9 cellular contexts compared by ENCODE assay signal in genomic region chr7:98399462-98399861, GRCh38.
DNase-seq lines count a peak whose midpoint lies in the region; ATAC-seq and TF ChIP-seq lines count a peak whose summit lies in the region.
"Had no signal": no experiment of that assay in that cellular context is flagged by ENCODE, and none has a peak within 500 bp of the region (broad histone marks: within the 10 kb centered on the region; RNA-seq: fewer than 3 reads in every experiment).

No MANE protein-coding gene starts in this region.

- no peaks in the 10 kb centered on the region for H4K20me1 ChIP-seq in OCI-LY3 (ENCODE audit: insufficient read depth, low read length)

- DNase-seq in GM12865 (ENCODE audit: low read depth) (peak; percentile 56), epithelial cell of prostate (ENCODE audit: low read depth, low spot score) (no peak), NCI-H1417 treated with DMSO at 0.1 percent for 48 hours (lab: John Stamatoyannopoulos, UW) (no peak)
- DNase-seq: NCI-H226 had no signal

- H3K36me3 ChIP-seq in OCI-LY3 (replicated peaks; ENCODE audit: low read depth, low read length) (no peaks in the 10 kb centered on the region), parathyroid adenoma (ENCODE audit: control insufficient read depth, insufficient read depth, low read length) (no peaks in the 10 kb centered on the region)

- H3K79me2 ChIP-seq in OCI-LY3 (ENCODE audit: low read length) (no peaks in the 10 kb centered on the region), parathyroid adenoma (peaks cover 14% of the 10 kb centered on the region)

- H3K4me3 ChIP-seq in GM12865 (ENCODE audit: low read depth, low read length) (peak overlapping the region; percentile 91), OCI-LY3 (ENCODE audit: low read length) (no peak overlapping the region), parathyroid adenoma (ENCODE audit: low read depth, low read length) (peak overlapping the region; percentile 76)

- H2AFZ ChIP-seq in OCI-LY3 (ENCODE audit: low read depth, low read length) = no peak overlapping the region
- peak overlapping the region; percentile 19 for H2AFZ ChIP-seq in parathyroid adenoma

- no peaks in the 10 kb centered on the region for H3K9me3 ChIP-seq in OCI-LY3 (ENCODE audit: insufficient read depth, low read length)
- no peaks in the 10 kb centered on the region for H3K9me3 ChIP-seq in parathyroid adenoma (ENCODE audit: control insufficient read depth, low read length)

- H3K27ac ChIP-seq in OCI-LY3 (ENCODE audit: low read length) = no peak overlapping the region
- H3K27ac ChIP-seq in epithelial cell of prostate = peak overlapping the region; percentile 96
- peak overlapping the region; percentile 2 for H3K27ac ChIP-seq in parathyroid adenoma

- TF ChIP-seq CTCF in GM12865 (IDR thresholded peaks at IDR 0.05; ENCODE audit: insufficient read depth, low read depth, low read length, missing control alignments) (no peak), OCI-LY3 (IDR thresholded peaks at IDR 0.05; ENCODE audit: low read depth, low read length) (no peak), parathyroid adenoma (IDR thresholded peaks at IDR 0.05) (no peak)

- ATAC-seq in HG02678 (IDR thresholded peaks at IDR 0.05; ENCODE audit: unreplicated experiment) (no peak), GM21619 (IDR thresholded peaks at IDR 0.05; ENCODE audit: unreplicated experiment) (no peak), GM19023 (IDR thresholded peaks at IDR 0.05; ENCODE audit: unreplicated experiment) (no peak)

- H3K4me1 ChIP-seq in OCI-LY3 (ENCODE audit: low read length) = peaks cover 25% of the 10 kb centered on the region
- H3K4me1 ChIP-seq in parathyroid adenoma = peaks cover 15% of the 10 kb centered on the region

- H3K9ac ChIP-seq in OCI-LY3 (ENCODE audit: low read length) (no peak overlapping the region), parathyroid adenoma (no peak overlapping the region)

- H3K27me3 ChIP-seq in OCI-LY3 (ENCODE audit: low read depth, low read length) (peaks cover 10% of the 10 kb centered on the region), parathyroid adenoma (ENCODE audit: control insufficient read depth, insufficient read depth, low read length) (no peaks in the 10 kb centered on the region)

- peak overlapping the region; percentile 25 for H3K4me2 ChIP-seq in OCI-LY3 (ENCODE audit: low read length)
- peak overlapping the region; percentile 96 for H3K4me2 ChIP-seq in parathyroid adenoma (ENCODE audit: low read length)
